Comparison of ENCODE assay signal across 12 cellular contexts in the genomic region with DNA sequence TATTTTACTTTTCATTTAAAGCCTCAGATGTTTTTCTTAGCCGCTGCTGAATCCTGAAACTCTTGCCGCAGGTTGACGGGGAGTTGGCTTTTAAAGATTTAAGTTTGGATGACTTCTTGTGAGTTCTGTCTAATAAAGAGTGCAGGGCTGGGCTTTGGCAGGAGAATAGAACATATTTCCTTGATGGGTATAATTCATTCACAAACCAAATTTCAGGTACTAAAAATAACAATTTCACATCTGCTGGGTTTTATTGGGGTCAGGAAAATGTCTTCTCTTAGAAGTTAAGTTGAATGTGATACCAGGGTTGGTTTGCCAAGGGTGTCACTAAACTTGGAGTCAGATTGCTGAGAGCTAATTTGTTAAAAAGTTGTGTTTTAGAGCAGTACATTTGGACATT. TPM values are rescaled to one million over a fixed set of nuclear protein-coding genes. Genes with fewer than 3 reads are reported as not detected.
DNase-seq lines count a peak whose midpoint lies in the region; ATAC-seq and TF ChIP-seq lines count a peak whose summit lies in the region.
"Had no signal": no experiment of that assay in that cellular context is flagged by ENCODE, and none has a peak within 500 bp of the region (broad histone marks: within the 10 kb centered on the region; RNA-seq: fewer than 3 reads in every experiment).

No MANE protein-coding gene starts in this region.

- H3K79me2 ChIP-seq in GM23338 (replicated peaks; ENCODE audit: insufficient read depth), result peaks cover 97% of the 10 kb centered on the region
- H3K79me2 ChIP-seq in OCI-LY7 (ENCODE audit: insufficient read depth, low read depth, low read length), result peaks cover 91% of the 10 kb centered on the region

- H3K4me1 ChIP-seq in GM23338 (ENCODE audit: insufficient read depth), result 0 out of 2 replicates have a peak, but pooled peaks cover 3% of the 10 kb centered on the region
- H3K4me1 ChIP-seq in OCI-LY7 (ENCODE audit: insufficient read depth, low read length, poor library complexity, severe bottlenecking), result peaks cover 50% of the 10 kb centered on the region
- peaks cover 61% of the 10 kb centered on the region for H3K4me1 ChIP-seq in body of pancreas

- ATAC-seq in GM23338 (no peak), sciatic nerve (peak; percentile 29), body of pancreas (no peak), HG03095 (IDR thresholded peaks at IDR 0.05; ENCODE audit: unreplicated experiment) (no peak)
- ATAC-seq: left cardiac atrium had no signal

- H3K9me2 ChIP-seq in GM23338 (ENCODE audit: insufficient read depth) (no peaks in the 10 kb centered on the region), OCI-LY7 (ENCODE audit: insufficient read depth, low read length) (no peaks in the 10 kb centered on the region)

- WGBS in body of pancreas, 2 donors, result 81 to 90% methylated on average over 3 of the region's 3 CpGs

- H3K27ac ChIP-seq in GM23338 (ENCODE audit: low read depth), result no peak overlapping the region
- H3K27ac ChIP-seq in OCI-LY7 (ENCODE audit: low read depth, low read length, poor library complexity, severe bottlenecking), result no peak overlapping the region
- H3K27ac ChIP-seq in epithelial cell of prostate, result peak overlapping the region; percentile 1
- peak overlapping the region in 1 of 4 donors; percentile 36 for H3K27ac ChIP-seq in body of pancreas

- H3K4me3 Mint-ChIP-seq in GM23338, result no peak overlapping the region

- no peaks in the 10 kb centered on the region for H3K9me3 Mint-ChIP-seq in GM23338

- H3K4me2 ChIP-seq in GM23338 (no peak overlapping the region), OCI-LY7 (ENCODE audit: low read length) (peak overlapping the region; percentile 47)

- H4K20me1 ChIP-seq in GM23338 (replicated peaks; ENCODE audit: insufficient read depth) (peaks cover 26% of the 10 kb centered on the region), OCI-LY7 (ENCODE audit: insufficient read depth, low read length) (no peaks in the 10 kb centered on the region)

- intact Hi-C loops in OCI-LY7 (cut with micrococcal nuclease; ENCODE audit: unreplicated experiment) (no loop called here), sciatic nerve (cut with DNase I) (no loop called here), body of pancreas (cut with DNase I) (no loop called here)

- BruUV-seq in OCI-LY7 (replicated peaks; lab: Mats Ljungman, UMichigan), result TSS peak; percentile 58

- H3F3A ChIP-seq in GM23338 (replicated peaks; ENCODE audit: low read depth), result peaks cover under 1% of the 10 kb centered on the region; the same call in 1 of the 2 replicates

- H3K9me3 ChIP-seq in OCI-LY7 (ENCODE audit: low read length) (no peaks in the 10 kb centered on the region), body of pancreas (no peaks in the 10 kb centered on the region)

- CTCF ChIA-PET in OCI-LY7 (lab: Charles Lee; ENCODE audit: unreplicated experiment), result no interaction called here

- DNase-seq in GM23338 (ENCODE audit: low spot score) (no peak), OCI-LY7 (ENCODE audit: low spot score) (no peak), epithelial cell of prostate (ENCODE audit: low read depth, low spot score) (no peak), sciatic nerve (ENCODE audit: low spot score) (no peak), body of pancreas (no peak), SW480 (ENCODE audit: low spot score) (no peak)
- no peak for DNase-seq in stimulated activated CD4-positive, alpha-beta T cell treated with anti-CD3 and anti-CD28 coated beads, Interleukin-2, amount 100 ng/mL, for 24 hours
- DNase-seq: amniotic stem cell, left cardiac atrium, MV-4-11 had no signal

- H3K36me3 ChIP-seq in GM23338 (ENCODE audit: insufficient read depth) (peaks cover 11% of the 10 kb centered on the region; the same call in 1 of the 2 replicates), OCI-LY7 (ENCODE audit: insufficient read depth, low read length) (peaks cover 62% of the 10 kb centered on the region), body of pancreas (replicated peaks in 1 of 2; ENCODE audit: insufficient read depth in 1 of 2, low read depth in 2 of 2) (no peaks in the 10 kb centered on the region)

- POLR2A ChIA-PET in OCI-LY7 (lab: Charles Lee), result interaction anchor here (0.6 to 1.2 kb wide), 2 partner anchors 11 to 76 kb away, joined by 3 to 4 read pairs; no protein-coding TSS in a partner anchor

- TF ChIP-seq CTCF in GM23338 (conservative IDR thresholded peaks at IDR 0.05; ENCODE audit: low read depth in 2 of 2) (no peak), OCI-LY7 (conservative IDR thresholded peaks at IDR 0.05; ENCODE audit: low read length) (no peak), body of pancreas (IDR thresholded peaks at IDR 0.05) (no peak)

- H3K4me3 ChIP-seq in GM23338 (no peak overlapping the region), OCI-LY7 (ENCODE audit: low read depth, low read length, poor library complexity, severe bottlenecking) (peak overlapping the region; percentile 10), body of pancreas (no peak overlapping the region)

- H3K36me3 Mint-ChIP-seq in GM23338 (ENCODE audit: low read depth), result peaks cover 22% of the 10 kb centered on the region

- TF ChIP-seq POLR2A in body of pancreas (IDR thresholded peaks at IDR 0.05), result no peak

- H2AFZ ChIP-seq in GM23338 (no peak overlapping the region), OCI-LY7 (ENCODE audit: low read length) (no peak overlapping the region)

- peaks cover 4% of the 10 kb centered on the region; the same call in 2 of the 3 replicates for H3K4me1 Mint-ChIP-seq in GM23338

- 0 out of 2 replicates have a peak overlapping the region, but pooled peaks have one; percentile 0 for H3K27ac Mint-ChIP-seq in GM23338

- H3K27me3 ChIP-seq in GM23338 (ENCODE audit: insufficient read depth), result no peaks in the 10 kb centered on the region
- H3K27me3 ChIP-seq in body of pancreas, result no peaks in the 10 kb centered on the region

- H3K27me3 Mint-ChIP-seq in GM23338 (ENCODE audit: insufficient read depth, low read depth, poor library complexity), result peaks cover 10% of the 10 kb centered on the region

TF ChIP-seq in GM23338, 12 proteins besides CTCF, POLR2A, EP300 and RAD21:
- no peak for TF ChIP-seq JUNB (IDR thresholded peaks at IDR 0.05; ENCODE audit: unreplicated experiment)
- TF ChIP-seq EZH2phosphoT487 (IDR thresholded peaks at IDR 0.05; ENCODE audit: unreplicated experiment), result no peak
- TF ChIP-seq ZNF114 (CRISPR knock-in tag; IDR thresholded peaks at IDR 0.05), result no peak

RNA-seq across cellular contexts. Expression of gene SP1, which starts 9.7 kb away (rescaled TPM):
- total RNA-seq in GM23338 (2014; rRNA removed; shearing (Covaris generic)), result 68.4 and 73.3 TPM in 2 replicates
- 10.6 and 11.1 TPM in 2 replicates for polyA plus RNA-seq in GM23338 (2016; fragmentation: Nextera tagmentation; extraction: Ambion mirVana)
- total RNA-seq in OCI-LY7 (2014; rRNA removed; shearing (Covaris generic)), result 47.3 and 58.9 TPM in 2 replicates
- total RNA-seq in OCI-LY7 (2022) (83.9 and 93.9 TPM in 2 replicates), sciatic nerve (101 TPM), body of pancreas (10 to 100 TPM; 16.8 to 24.6 TPM)

RNA-seq across cellular contexts. Expression of gene AMHR2, which starts 34.0 kb away (rescaled TPM):
- 0.24 TPM in 1 of 2 replicates, not detected in the other for total RNA-seq in GM23338 (2014; rRNA removed; shearing (Covaris generic))
- polyA plus RNA-seq in GM23338 (2016; fragmentation: Nextera tagmentation; extraction: Ambion mirVana), result not detected in 2 replicates
- not detected in 2 replicates for total RNA-seq in OCI-LY7 (2014; rRNA removed; shearing (Covaris generic))
- total RNA-seq in OCI-LY7 (2022), result not detected in 2 replicates
- total RNA-seq in sciatic nerve, result not detected
- 10 to 100 TPM in 1 of 2 donors, 1 to 10 TPM in 1; 2.3 to 10.6 TPM for total RNA-seq in body of pancreas
- total RNA-seq: epithelial cell of proximal tubule had no signal

RNA-seq across cellular contexts. Expression of gene PRR13, which starts 51.8 kb away (rescaled TPM):
- 70.5 and 120 TPM in 2 replicates for total RNA-seq in GM23338 (2014; rRNA removed; shearing (Covaris generic))
- 302 and 303 TPM in 2 replicates for polyA plus RNA-seq in GM23338 (2016; fragmentation: Nextera tagmentation; extraction: Ambion mirVana)
- 54.1 and 83.9 TPM in 2 replicates for total RNA-seq in OCI-LY7 (2014; rRNA removed; shearing (Covaris generic))
- total RNA-seq in OCI-LY7 (2022) (219 and 230 TPM in 2 replicates), sciatic nerve (86.4 TPM), body of pancreas (10 to 100 TPM; 18.5 to 43.8 TPM)

RNA-seq across cellular contexts. Expression of gene SP7, which starts 53.5 kb away (rescaled TPM):
- 0.04 and 0.17 TPM in 2 replicates for total RNA-seq in GM23338 (2014; rRNA removed; shearing (Covaris generic))
- 0.16 TPM in 1 of 2 replicates, not detected in the other for polyA plus RNA-seq in GM23338 (2016; fragmentation: Nextera tagmentation; extraction: Ambion mirVana)
- total RNA-seq in OCI-LY7 (2014; rRNA removed; shearing (Covaris generic)), result 0.16 TPM in 1 of 2 replicates, not detected in the other
- total RNA-seq in OCI-LY7 (2022) (0.27 TPM in 1 of 2 replicates, not detected in the other), sciatic nerve (0.31 TPM), body of pancreas (not detected)
- total RNA-seq: epithelial cell of proximal tubule, left cardiac atrium had no signal
